In the genomic region with DNA sequence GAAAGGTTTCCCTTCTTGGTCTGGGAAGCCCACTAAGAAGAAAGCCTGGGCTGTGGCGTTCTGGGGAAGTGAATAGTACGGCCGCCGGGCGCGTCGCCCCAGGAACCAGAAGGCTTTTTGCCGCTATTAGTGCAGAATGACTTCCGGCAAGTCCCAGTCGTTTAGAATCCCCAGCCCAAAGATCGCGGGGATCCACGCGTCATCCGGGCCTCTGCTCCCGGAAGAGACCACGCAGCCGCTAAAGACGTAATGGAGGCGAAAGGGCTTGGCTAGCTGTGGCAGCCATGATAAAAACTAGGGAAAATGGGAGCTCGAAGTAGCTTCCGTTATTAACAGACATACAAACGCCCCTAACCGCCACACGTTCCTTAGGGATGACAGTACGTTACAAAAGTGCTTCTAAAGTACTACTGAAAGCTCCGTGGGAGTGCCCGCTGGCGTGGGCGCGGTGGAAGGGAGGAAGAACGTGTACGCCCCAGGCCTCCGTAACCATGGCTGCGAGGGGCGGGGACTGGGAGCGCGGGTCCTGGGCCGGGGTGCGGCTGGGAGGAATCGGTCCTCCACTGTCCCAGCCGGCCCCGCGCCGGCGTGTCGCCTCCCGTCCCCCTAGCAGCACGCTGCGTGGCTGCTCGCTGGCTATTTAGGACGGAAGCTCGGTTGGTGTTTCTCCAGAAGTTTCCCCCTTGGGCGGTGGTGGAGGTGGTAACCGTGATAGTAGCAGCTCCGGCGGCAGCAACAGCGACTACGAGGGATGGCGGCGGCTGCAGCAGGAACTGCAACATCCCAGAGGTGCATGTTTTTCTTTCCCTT, we compare ENCODE assay signal across 8 cellular contexts. TPM values are rescaled to one million over a fixed set of nuclear protein-coding genes. Genes with fewer than 3 reads are reported as not detected.
DNase-seq lines count a peak whose midpoint lies in the region; ATAC-seq and FAIRE-seq lines count a peak whose summit lies in the region.

A gene (plus strand): TSS at position 667 of the 810 bp plus-strand sequence. CDS start 85 bp downstream, at position 752.

- H3K27me3 ChIP-seq in endocrine pancreas (ENCODE audit: control insufficient read depth, insufficient read depth, low read length), result no peaks in the 10 kb centered on the region
- no peaks in the 10 kb centered on the region for H3K27me3 ChIP-seq in mesenchymal stem cell (ENCODE audit: control insufficient read depth in 1 of 2, insufficient read depth in 1 of 2, low read length in 2 of 2)

- peak within 1 kb of the TSS; percentile 99 for H4K8ac ChIP-seq in mesenchymal stem cell (ENCODE audit: low read length)

- peak; percentile 93 for ATAC-seq in GM21367 (IDR thresholded peaks at IDR 0.05; ENCODE audit: unreplicated experiment)

- H2BK15ac ChIP-seq in mesenchymal stem cell (ENCODE audit: low read depth, poor library complexity, severe bottlenecking), result peak within 1 kb of the TSS; percentile 86

- in situ Hi-C loops in Caki2 (cut with HindIII; ENCODE audit: low pct_unique_long_range_greater_than_20kb, low sequenced_read_pairs), result no loop called here

- WGBS in mesenchymal stem cell, result under 1% methylated on average over 59 of the region's 61 CpGs

- peak within 1 kb of the TSS; percentile 81 for H3K4me2 ChIP-seq in mesenchymal stem cell (ENCODE audit: low read length, poor library complexity, severe bottlenecking)

- peak within 1 kb of the TSS; percentile 91 for H2BK5ac ChIP-seq in mesenchymal stem cell (ENCODE audit: low read depth, low read length, poor library complexity, severe bottlenecking)

- peak within 1 kb of the TSS; percentile 65 for H2BK120ac ChIP-seq in mesenchymal stem cell (ENCODE audit: low read depth, low read length)

- H3K18ac ChIP-seq in mesenchymal stem cell (ENCODE audit: low read depth in 1 of 2, low read length in 2 of 2), result peak within 1 kb of the TSS; percentile 90 to 100

- H3K79me1 ChIP-seq in mesenchymal stem cell (replicated peaks; ENCODE audit: low read length, poor library complexity, severe bottlenecking), result peaks cover 3% of the 10 kb centered on the region

- H2AFZ ChIP-seq in mesenchymal stem cell (ENCODE audit: low read depth, low read length), result no peak within 1 kb of the TSS

- FAIRE-seq in HTR-8/SVneo (lab: Jason Lieb, UNC), result peak; percentile 68

- peak within 1 kb of the TSS; percentile 100 for H3K9ac ChIP-seq in endocrine pancreas (ENCODE audit: control insufficient read depth, insufficient read depth, low read length)
- H3K9ac ChIP-seq in mesenchymal stem cell (ENCODE audit: low read length), result peak within 1 kb of the TSS; percentile 99

- H3K36me3 ChIP-seq in endocrine pancreas (ENCODE audit: control insufficient read depth, insufficient read depth, low read length), result no peaks in the 10 kb centered on the region
- peaks cover 7 to 21% of the 10 kb centered on the region in 2 experiments for H3K36me3 ChIP-seq in mesenchymal stem cell (ENCODE audit: control insufficient read depth in 1 of 2, insufficient read depth in 2 of 2, low read depth in 1 of 2, low read length in 2 of 2)

- H3K4me1 ChIP-seq in endocrine pancreas (ENCODE audit: control insufficient read depth, insufficient read depth, low read length) (peaks cover 19% of the 10 kb centered on the region), mesenchymal stem cell (ENCODE audit: control insufficient read depth, insufficient read depth, low read depth, low read length) (peaks cover 2% of the 10 kb centered on the region)

- H2BK12ac ChIP-seq in mesenchymal stem cell (ENCODE audit: low read length in 2 of 2), result peak within 1 kb of the TSS; percentile 29 to 92

- H3K14ac ChIP-seq in mesenchymal stem cell (ENCODE audit: low read length in 2 of 2), result peak within 1 kb of the TSS in 1 of 2 experiments; percentile 87

- H3K27ac ChIP-seq in mesenchymal stem cell (ENCODE audit: low read length, poor library complexity, severe bottlenecking), result peak within 1 kb of the TSS; percentile 100

- peak within 1 kb of the TSS in 1 of 2 experiments; percentile 2 for H3K23ac ChIP-seq in mesenchymal stem cell (ENCODE audit: low read length in 2 of 2)

- peak within 1 kb of the TSS; percentile 99 for H3K4ac ChIP-seq in mesenchymal stem cell (ENCODE audit: low read depth in 1 of 2, low read length in 2 of 2)

- H2AK5ac ChIP-seq in mesenchymal stem cell (ENCODE audit: low read length, severe bottlenecking), result peak within 1 kb of the TSS; percentile 88

- peak within 1 kb of the TSS; percentile 94 for H4K91ac ChIP-seq in mesenchymal stem cell (ENCODE audit: low read length)

- DNase-seq in Caki2 (ENCODE audit: low read depth), result peak; percentile 97
- peak; percentile 74 for DNase-seq in HTR-8/SVneo (ENCODE audit: insufficient read length, low spot score)
- DNase-seq in NOMO-1 treated with DMSO at 0.1 percent for 48 hours (lab: John Stamatoyannopoulos, UW; ENCODE audit: unreplicated experiment), result peak; percentile 95
- peak; percentile 89 to 90 for DNase-seq in activated CD8-positive, alpha-beta memory T cell treated with anti-CD3 and anti-CD28 coated beads for 4 hours (ENCODE audit: low read depth in 2 of 2)
- DNase-seq in mesenchymal stem cell, result peak; percentile 98
- DNase-seq in stimulated activated CD8-positive, alpha-beta memory T cell treated with anti-CD3 and anti-CD28 coated beads, Interleukin-12 subunit alpha, Interleukin-12 subunit beta, amount 100 ng/mL, for 4 hours (ENCODE audit: low read depth), result peak; percentile 90

- H3K4me3 ChIP-seq in endocrine pancreas (ENCODE audit: control insufficient read depth, insufficient read depth, low read length) (peak within 1 kb of the TSS; percentile 96), mesenchymal stem cell (ENCODE audit: insufficient read depth in 1 of 2, low read depth in 1 of 2, low read length in 2 of 2) (peak within 1 kb of the TSS; percentile 71 to 88)

- no peaks in the 10 kb centered on the region for H3K9me3 ChIP-seq in endocrine pancreas (ENCODE audit: control insufficient read depth, low read length)
- H3K9me3 ChIP-seq in mesenchymal stem cell (ENCODE audit: control insufficient read depth, low read length), result no peaks in the 10 kb centered on the region

RNA-seq across cellular contexts. Expression of the gene that starts here (rescaled TPM):
- total RNA-seq in Caki2 (2014; rRNA removed; shearing (Covaris generic); ENCODE audit: low replicate concordance), result 16.9 and 27.0 TPM in 2 replicates
- 76.0 TPM for polyA plus RNA-seq in mesenchymal stem cell (2013, experiment 1 of 2)
- polyA plus RNA-seq in mesenchymal stem cell (2013, experiment 2 of 2), result 78.8 TPM

Comparison
In these comparisons a context has a peak if more than half of its experiments do, and no peak if none do; other contexts are left out.
1. Peak in every context shown above with its lines: DNase-seq, ATAC-seq, H3K4me3 ChIP-seq and H3K27ac ChIP-seq.